Comparison of ENCODE assay signal across 19 cellular contexts in genomic region chr1:240936911-240937668, GRCh38.
"Had no signal": no experiment of that assay in that cellular context is flagged by ENCODE, and none has a peak within 500 bp of the region (broad histone marks: within the 10 kb centered on the region; RNA-seq: fewer than 3 reads in every experiment).

No MANE protein-coding gene starts in this region.

- H3K36me3 Mint-ChIP-seq: activated naive CD8-positive, alpha-beta T cell treated with anti-CD3 and anti-CD28 coated beads, Interleukin-2, amount 10 ng/mL, durations not matched to agents 7 days and 5 days had no signal

- DNase-seq: activated CD4-positive, alpha-beta T cell treated with anti-CD3 and anti-CD28 coated beads, Interleukin-2, amount 50 U/mL, for 48 hours; activated naive CD4-positive, alpha-beta T cell treated with anti-CD3 and anti-CD28 coated beads for 36 hours; activated naive CD8-positive, alpha-beta T cell treated with anti-CD3 and anti-CD28 coated beads, Interleukin-2, amount 10 ng/mL, durations not matched to agents 7 days and 5 days; activated T-cell treated with anti-CD3 and anti-CD28 coated beads, Interleukin-2, amount 50 U/mL, for 48 hours; amniotic stem cell; cerebellar nuclear complex; erythroblast; foreskin fibroblast; heart right ventricle; left colon; occipital lobe; sigmoid colon; stimulated activated CD4-positive, alpha-beta T cell treated with anti-CD3 and anti-CD28 coated beads, Interleukin-2, amount 100 ng/mL, for 48 hours; stimulated activated CD8-positive, alpha-beta memory T cell treated with anti-CD3 and anti-CD28 coated beads, Interleukin-4, amount 100 ng/mL, for 48 hours; stimulated activated naive B cell treated with anti-CD40 and anti-IgM and Interleukin-4, amounts not matched to agents 10 μg/mL and 1 μg/mL and 100 μg/mL, for 72 hours; T-helper 9 cell; upper lobe of right lung had no signal

- H3K27me3 ChIP-seq: heart right ventricle, sigmoid colon, upper lobe of right lung had no signal

- H3K9me3 ChIP-seq: upper lobe of right lung had no signal

- H3K27ac ChIP-seq: coronary artery, heart right ventricle, sigmoid colon, upper lobe of right lung had no signal

- H3K4me3 Mint-ChIP-seq: activated naive CD4-positive, alpha-beta T cell treated with anti-CD3 and anti-CD28 coated beads for 36 hours; activated naive CD8-positive, alpha-beta T cell treated with anti-CD3 and anti-CD28 coated beads, Interleukin-2, amount 10 ng/mL, durations not matched to agents 7 days and 5 days; memory B cell; stimulated activated naive B cell treated with anti-CD40 and anti-IgM and Interleukin-4, amounts not matched to agents 10 μg/mL and 1 μg/mL and 100 μg/mL, for 72 hours had no signal

- H3K27ac Mint-ChIP-seq: activated naive CD4-positive, alpha-beta T cell treated with anti-CD3 and anti-CD28 coated beads for 36 hours; activated naive CD8-positive, alpha-beta T cell treated with anti-CD3 and anti-CD28 coated beads, Interleukin-2, amount 10 ng/mL, durations not matched to agents 7 days and 5 days; memory B cell; stimulated activated naive B cell treated with anti-CD40 and anti-IgM and Interleukin-4, amounts not matched to agents 10 μg/mL and 1 μg/mL and 100 μg/mL, for 72 hours had no signal

- H3K27me3 Mint-ChIP-seq: activated naive CD8-positive, alpha-beta T cell treated with anti-CD3 and anti-CD28 coated beads, Interleukin-2, amount 10 ng/mL, durations not matched to agents 7 days and 5 days; memory B cell; stimulated activated naive B cell treated with anti-CD40 and anti-IgM and Interleukin-4, amounts not matched to agents 10 μg/mL and 1 μg/mL and 100 μg/mL, for 72 hours had no signal

- H3K4me1 Mint-ChIP-seq: activated naive CD8-positive, alpha-beta T cell treated with anti-CD3 and anti-CD28 coated beads, Interleukin-2, amount 10 ng/mL, durations not matched to agents 7 days and 5 days; memory B cell; stimulated activated naive B cell treated with anti-CD40 and anti-IgM and Interleukin-4, amounts not matched to agents 10 μg/mL and 1 μg/mL and 100 μg/mL, for 72 hours had no signal

- ATAC-seq: heart right ventricle; left colon; stimulated activated naive B cell treated with anti-CD40 and anti-IgM and Interleukin-4, amounts not matched to agents 10 μg/mL and 1 μg/mL and 100 μg/mL, for 72 hours; upper lobe of right lung had no signal

- H3K4me1 ChIP-seq: heart right ventricle, sigmoid colon, upper lobe of right lung had no signal

- H3K4me3 ChIP-seq: coronary artery, heart right ventricle, sigmoid colon, upper lobe of right lung had no signal

- H3K36me3 ChIP-seq: heart right ventricle, sigmoid colon, upper lobe of right lung had no signal
